2 cellular contexts compared by ENCODE assay signal in the genomic region with DNA sequence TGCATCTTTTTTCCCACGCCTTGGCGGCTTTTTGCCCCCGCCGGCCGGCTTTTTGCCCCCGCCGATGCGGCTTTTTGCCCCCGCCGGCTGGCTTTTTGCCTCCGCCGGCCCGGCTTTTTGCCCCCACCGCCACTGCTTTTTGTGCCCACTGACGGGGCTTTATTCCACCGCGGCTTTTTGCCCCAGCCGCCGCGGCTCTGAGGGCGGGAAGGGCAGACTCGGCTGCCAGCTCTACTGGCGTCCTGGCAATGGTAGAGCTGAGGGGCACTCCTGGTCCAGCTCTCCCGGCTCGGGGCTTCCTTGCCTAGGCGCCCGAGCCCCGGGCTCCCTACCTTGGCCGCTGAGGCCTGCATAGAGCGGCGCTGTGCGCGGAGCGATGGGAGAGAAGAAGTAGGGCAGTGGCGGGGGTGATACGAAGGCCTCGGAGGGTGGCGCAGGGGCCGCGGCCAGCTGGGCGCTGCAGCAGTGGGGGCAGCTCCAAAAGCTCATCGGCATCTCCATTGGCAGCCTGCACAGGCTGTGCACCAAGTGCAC.
TF ChIP-seq lines count a peak whose summit lies in the region.

No MANE protein-coding gene starts in this region.

TF ChIP-seq in SK-N-SH, 30 proteins besides CTCF, POLR2A, EP300 and RAD21 (continued from another document):
- no peak for TF ChIP-seq RFX5 (IDR thresholded peaks at IDR 0.05; ENCODE audit: low read length)
- TF ChIP-seq GABPA (IDR thresholded peaks at IDR 0.05; ENCODE audit: low read depth) = no peak
- TF ChIP-seq ELF1 (IDR thresholded peaks at IDR 0.05) = no peak
- no peak for TF ChIP-seq RXRA (IDR thresholded peaks at IDR 0.05; ENCODE audit: borderline replicate concordance, low read depth)
- TF ChIP-seq, protein P1, sequence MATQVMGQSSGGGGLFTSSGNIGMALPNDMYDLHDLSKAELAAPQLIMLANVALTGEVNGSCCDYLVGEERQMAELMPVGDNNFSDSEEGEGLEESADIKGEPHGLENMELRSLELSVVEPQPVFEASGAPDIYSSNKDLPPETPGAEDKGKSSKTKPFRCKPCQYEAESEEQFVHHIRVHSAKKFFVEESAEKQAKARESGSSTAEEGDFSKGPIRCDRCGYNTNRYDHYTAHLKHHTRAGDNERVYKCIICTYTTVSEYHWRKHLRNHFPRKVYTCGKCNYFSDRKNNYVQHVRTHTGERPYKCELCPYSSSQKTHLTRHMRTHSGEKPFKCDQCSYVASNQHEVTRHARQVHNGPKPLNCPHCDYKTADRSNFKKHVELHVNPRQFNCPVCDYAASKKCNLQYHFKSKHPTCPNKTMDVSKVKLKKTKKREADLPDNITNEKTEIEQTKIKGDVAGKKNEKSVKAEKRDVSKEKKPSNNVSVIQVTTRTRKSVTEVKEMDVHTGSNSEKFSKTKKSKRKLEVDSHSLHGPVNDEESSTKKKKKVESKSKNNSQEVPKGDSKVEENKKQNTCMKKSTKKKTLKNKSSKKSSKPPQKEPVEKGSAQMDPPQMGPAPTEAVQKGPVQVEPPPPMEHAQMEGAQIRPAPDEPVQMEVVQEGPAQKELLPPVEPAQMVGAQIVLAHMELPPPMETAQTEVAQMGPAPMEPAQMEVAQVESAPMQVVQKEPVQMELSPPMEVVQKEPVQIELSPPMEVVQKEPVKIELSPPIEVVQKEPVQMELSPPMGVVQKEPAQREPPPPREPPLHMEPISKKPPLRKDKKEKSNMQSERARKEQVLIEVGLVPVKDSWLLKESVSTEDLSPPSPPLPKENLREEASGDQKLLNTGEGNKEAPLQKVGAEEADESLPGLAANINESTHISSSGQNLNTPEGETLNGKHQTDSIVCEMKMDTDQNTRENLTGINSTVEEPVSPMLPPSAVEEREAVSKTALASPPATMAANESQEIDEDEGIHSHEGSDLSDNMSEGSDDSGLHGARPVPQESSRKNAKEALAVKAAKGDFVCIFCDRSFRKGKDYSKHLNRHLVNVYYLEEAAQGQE (IDR thresholded peaks at IDR 0.05; ENCODE audit: low read depth, low read length) = no peak
- TF ChIP-seq, protein P2, sequence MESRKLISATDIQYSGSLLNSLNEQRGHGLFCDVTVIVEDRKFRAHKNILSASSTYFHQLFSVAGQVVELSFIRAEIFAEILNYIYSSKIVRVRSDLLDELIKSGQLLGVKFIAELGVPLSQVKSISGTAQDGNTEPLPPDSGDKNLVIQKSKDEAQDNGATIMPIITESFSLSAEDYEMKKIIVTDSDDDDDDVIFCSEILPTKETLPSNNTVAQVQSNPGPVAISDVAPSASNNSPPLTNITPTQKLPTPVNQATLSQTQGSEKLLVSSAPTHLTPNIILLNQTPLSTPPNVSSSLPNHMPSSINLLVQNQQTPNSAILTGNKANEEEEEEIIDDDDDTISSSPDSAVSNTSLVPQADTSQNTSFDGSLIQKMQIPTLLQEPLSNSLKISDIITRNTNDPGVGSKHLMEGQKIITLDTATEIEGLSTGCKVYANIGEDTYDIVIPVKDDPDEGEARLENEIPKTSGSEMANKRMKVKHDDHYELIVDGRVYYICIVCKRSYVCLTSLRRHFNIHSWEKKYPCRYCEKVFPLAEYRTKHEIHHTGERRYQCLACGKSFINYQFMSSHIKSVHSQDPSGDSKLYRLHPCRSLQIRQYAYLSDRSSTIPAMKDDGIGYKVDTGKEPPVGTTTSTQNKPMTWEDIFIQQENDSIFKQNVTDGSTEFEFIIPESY (IDR thresholded peaks at IDR 0.05; ENCODE audit: borderline replicate concordance, low read depth) = no peak
- no peak for TF ChIP-seq CHD2 (IDR thresholded peaks at IDR 0.05; ENCODE audit: low read length, partially characterized antibody)
- no peak for TF ChIP-seq YY1 (IDR thresholded peaks at IDR 0.05; ENCODE audit: low read depth)
- no peak for TF ChIP-seq FOSL2 (IDR thresholded peaks at IDR 0.05; ENCODE audit: borderline replicate concordance, low read depth)
- no peak for TF ChIP-seq JUND (IDR thresholded peaks at IDR 0.05)

TF ChIP-seq in SK-N-SH treated with all-trans-retinoic acid at 6 μM for 48 hours, 23 proteins besides CTCF, POLR2A, EP300 and RAD21 (continued from another document):
- TF ChIP-seq CSRNP3 (CRISPR knock-in tag; IDR thresholded peaks at IDR 0.05) = no peak
- no peak for TF ChIP-seq SNAI2 (CRISPR knock-in tag; IDR thresholded peaks at IDR 0.05)
- no peak for TF ChIP-seq ZC3H10 (CRISPR knock-in tag; IDR thresholded peaks at IDR 0.05)
- TF ChIP-seq GLIS3 (CRISPR knock-in tag; IDR thresholded peaks at IDR 0.05) = no peak
- TF ChIP-seq ZFP3 (CRISPR knock-in tag; IDR thresholded peaks at IDR 0.05) = no peak
- no peak for TF ChIP-seq ZNF565 (CRISPR knock-in tag; conservative IDR thresholded peaks at IDR 0.05; ENCODE audit: low read depth)
- TF ChIP-seq, protein P3, sequence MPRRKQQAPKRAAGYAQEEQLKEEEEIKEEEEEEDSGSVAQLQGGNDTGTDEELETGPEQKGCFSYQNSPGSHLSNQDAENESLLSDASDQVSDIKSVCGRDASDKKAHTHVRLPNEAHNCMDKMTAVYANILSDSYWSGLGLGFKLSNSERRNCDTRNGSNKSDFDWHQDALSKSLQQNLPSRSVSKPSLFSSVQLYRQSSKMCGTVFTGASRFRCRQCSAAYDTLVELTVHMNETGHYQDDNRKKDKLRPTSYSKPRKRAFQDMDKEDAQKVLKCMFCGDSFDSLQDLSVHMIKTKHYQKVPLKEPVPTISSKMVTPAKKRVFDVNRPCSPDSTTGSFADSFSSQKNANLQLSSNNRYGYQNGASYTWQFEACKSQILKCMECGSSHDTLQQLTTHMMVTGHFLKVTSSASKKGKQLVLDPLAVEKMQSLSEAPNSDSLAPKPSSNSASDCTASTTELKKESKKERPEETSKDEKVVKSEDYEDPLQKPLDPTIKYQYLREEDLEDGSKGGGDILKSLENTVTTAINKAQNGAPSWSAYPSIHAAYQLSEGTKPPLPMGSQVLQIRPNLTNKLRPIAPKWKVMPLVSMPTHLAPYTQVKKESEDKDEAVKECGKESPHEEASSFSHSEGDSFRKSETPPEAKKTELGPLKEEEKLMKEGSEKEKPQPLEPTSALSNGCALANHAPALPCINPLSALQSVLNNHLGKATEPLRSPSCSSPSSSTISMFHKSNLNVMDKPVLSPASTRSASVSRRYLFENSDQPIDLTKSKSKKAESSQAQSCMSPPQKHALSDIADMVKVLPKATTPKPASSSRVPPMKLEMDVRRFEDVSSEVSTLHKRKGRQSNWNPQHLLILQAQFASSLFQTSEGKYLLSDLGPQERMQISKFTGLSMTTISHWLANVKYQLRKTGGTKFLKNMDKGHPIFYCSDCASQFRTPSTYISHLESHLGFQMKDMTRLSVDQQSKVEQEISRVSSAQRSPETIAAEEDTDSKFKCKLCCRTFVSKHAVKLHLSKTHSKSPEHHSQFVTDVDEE (CRISPR knock-in tag; IDR thresholded peaks at IDR 0.05) = no peak
- TF ChIP-seq ZNF8 (CRISPR knock-in tag; IDR thresholded peaks at IDR 0.05) = no peak
- no peak for TF ChIP-seq ARNTL (CRISPR knock-in tag; IDR thresholded peaks at IDR 0.05; ENCODE audit: borderline replicate concordance, low read depth)
